Comparison of ENCODE assay signal across 1 cellular context in genomic region chr6:49462927-49463611, GRCh38.
TF ChIP-seq lines count a peak whose summit lies in the region.

A gene with protein sequence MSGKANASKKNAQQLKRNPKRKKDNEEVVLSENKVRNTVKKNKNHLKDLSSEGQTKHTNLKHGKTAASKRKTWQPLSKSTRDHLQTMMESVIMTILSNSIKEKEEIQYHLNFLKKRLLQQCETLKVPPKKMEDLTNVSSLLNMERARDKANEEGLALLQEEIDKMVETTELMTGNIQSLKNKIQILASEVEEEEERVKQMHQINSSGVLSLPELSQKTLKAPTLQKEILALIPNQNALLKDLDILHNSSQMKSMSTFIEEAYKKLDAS (plus strand): TSS chr6:49463370. CDS start chr6:49470177, 6,807 bp downstream.
TSS of gene MMUT (minus strand) at chr6:49463253. CDS start at chr6:49459466, 3,787 bp downstream.

TF ChIP-seq in K562, 482 proteins besides CTCF, POLR2A, EP300 and RAD21 (continued from another document and continues in another):
- peak; percentile 37; the same call in 1 of the 2 replicates for TF ChIP-seq MGA (IDR thresholded peaks at IDR 0.05)
- peak; percentile 99 to 100 for TF ChIP-seq FOXK2 (conservative IDR thresholded peaks at IDR 0.05 in 1 of 2, IDR thresholded peaks at IDR 0.05 in 1 of 2; ENCODE audit: low read depth in 2 of 2)
- TF ChIP-seq ESRRA (IDR thresholded peaks at IDR 0.05; ENCODE audit: borderline replicate concordance, low read depth), result peak; percentile 81; the same call in 1 of the 2 replicates
- TF ChIP-seq, protein P1, sequence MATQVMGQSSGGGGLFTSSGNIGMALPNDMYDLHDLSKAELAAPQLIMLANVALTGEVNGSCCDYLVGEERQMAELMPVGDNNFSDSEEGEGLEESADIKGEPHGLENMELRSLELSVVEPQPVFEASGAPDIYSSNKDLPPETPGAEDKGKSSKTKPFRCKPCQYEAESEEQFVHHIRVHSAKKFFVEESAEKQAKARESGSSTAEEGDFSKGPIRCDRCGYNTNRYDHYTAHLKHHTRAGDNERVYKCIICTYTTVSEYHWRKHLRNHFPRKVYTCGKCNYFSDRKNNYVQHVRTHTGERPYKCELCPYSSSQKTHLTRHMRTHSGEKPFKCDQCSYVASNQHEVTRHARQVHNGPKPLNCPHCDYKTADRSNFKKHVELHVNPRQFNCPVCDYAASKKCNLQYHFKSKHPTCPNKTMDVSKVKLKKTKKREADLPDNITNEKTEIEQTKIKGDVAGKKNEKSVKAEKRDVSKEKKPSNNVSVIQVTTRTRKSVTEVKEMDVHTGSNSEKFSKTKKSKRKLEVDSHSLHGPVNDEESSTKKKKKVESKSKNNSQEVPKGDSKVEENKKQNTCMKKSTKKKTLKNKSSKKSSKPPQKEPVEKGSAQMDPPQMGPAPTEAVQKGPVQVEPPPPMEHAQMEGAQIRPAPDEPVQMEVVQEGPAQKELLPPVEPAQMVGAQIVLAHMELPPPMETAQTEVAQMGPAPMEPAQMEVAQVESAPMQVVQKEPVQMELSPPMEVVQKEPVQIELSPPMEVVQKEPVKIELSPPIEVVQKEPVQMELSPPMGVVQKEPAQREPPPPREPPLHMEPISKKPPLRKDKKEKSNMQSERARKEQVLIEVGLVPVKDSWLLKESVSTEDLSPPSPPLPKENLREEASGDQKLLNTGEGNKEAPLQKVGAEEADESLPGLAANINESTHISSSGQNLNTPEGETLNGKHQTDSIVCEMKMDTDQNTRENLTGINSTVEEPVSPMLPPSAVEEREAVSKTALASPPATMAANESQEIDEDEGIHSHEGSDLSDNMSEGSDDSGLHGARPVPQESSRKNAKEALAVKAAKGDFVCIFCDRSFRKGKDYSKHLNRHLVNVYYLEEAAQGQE (CRISPR knock-in tag; IDR thresholded peaks at IDR 0.05; ENCODE audit: low read depth), result no peak
- peak; percentile 96 for TF ChIP-seq E2F1 (CRISPR knock-in tag; IDR thresholded peaks at IDR 0.05)
- no peak for TF ChIP-seq RBM15 (IDR thresholded peaks at IDR 0.05; ENCODE audit: insufficient read depth, low read length)
- peak; percentile 83 for TF ChIP-seq TAF9B (IDR thresholded peaks at IDR 0.05; ENCODE audit: partially characterized antibody)
- TF ChIP-seq TEAD1 (CRISPR knock-in tag; IDR thresholded peaks at IDR 0.05), result peak; percentile 31 to 76; a peak in 2 of 4 replicates
- peak; percentile 53; the same call in 1 of the 2 replicates for TF ChIP-seq ZBTB7A (IDR thresholded peaks at IDR 0.05; ENCODE audit: borderline replicate concordance, control insufficient read depth, low read depth, low read length)
- TF ChIP-seq HMG20A (CRISPR knock-in tag; conservative IDR thresholded peaks at IDR 0.05), result no peak
- no peak for TF ChIP-seq KAT2B (IDR thresholded peaks at IDR 0.05; ENCODE audit: low read depth, low read length)
- peak; percentile 91 for TF ChIP-seq GABPB1 (CRISPR knock-in tag; IDR thresholded peaks at IDR 0.05)
- no peak for TF ChIP-seq ZNF512 (tag; IDR thresholded peaks at IDR 0.05)
- no peak for TF ChIP-seq ZNF408 (CRISPR knock-in tag; IDR thresholded peaks at IDR 0.05; ENCODE audit: low read depth)
- TF ChIP-seq ZNF398 (CRISPR knock-in tag; IDR thresholded peaks at IDR 0.05), result no peak
- no peak for TF ChIP-seq HMGXB4 (CRISPR knock-in tag; IDR thresholded peaks at IDR 0.05)
- TF ChIP-seq HDAC3 (IDR thresholded peaks at IDR 0.05; ENCODE audit: borderline replicate concordance, partially characterized antibody), result no peak
- TF ChIP-seq CLOCK (CRISPR knock-in tag; IDR thresholded peaks at IDR 0.05; ENCODE audit: borderline replicate concordance), result no peak
- TF ChIP-seq TRIM24 (IDR thresholded peaks at IDR 0.05), result peak in 1 of 2 experiments; percentile 54; a peak in 2 of 4 replicates
- TF ChIP-seq, protein P2, sequence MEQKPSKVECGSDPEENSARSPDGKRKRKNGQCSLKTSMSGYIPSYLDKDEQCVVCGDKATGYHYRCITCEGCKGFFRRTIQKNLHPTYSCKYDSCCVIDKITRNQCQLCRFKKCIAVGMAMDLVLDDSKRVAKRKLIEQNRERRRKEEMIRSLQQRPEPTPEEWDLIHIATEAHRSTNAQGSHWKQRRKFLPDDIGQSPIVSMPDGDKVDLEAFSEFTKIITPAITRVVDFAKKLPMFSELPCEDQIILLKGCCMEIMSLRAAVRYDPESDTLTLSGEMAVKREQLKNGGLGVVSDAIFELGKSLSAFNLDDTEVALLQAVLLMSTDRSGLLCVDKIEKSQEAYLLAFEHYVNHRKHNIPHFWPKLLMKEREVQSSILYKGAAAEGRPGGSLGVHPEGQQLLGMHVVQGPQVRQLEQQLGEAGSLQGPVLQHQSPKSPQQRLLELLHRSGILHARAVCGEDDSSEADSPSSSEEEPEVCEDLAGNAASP (IDR thresholded peaks at IDR 0.05), result no peak
- TF ChIP-seq RBM34 (IDR thresholded peaks at IDR 0.05; ENCODE audit: borderline replicate concordance, insufficient read depth, low read length), result no peak
- TF ChIP-seq CREM (IDR thresholded peaks at IDR 0.05; ENCODE audit: low read depth), result peak; percentile 100
- peak; percentile 81 for TF ChIP-seq CTBP1 (IDR thresholded peaks at IDR 0.05; ENCODE audit: borderline replicate concordance)
